11 cellular contexts compared by ENCODE assay signal in the genomic region with DNA sequence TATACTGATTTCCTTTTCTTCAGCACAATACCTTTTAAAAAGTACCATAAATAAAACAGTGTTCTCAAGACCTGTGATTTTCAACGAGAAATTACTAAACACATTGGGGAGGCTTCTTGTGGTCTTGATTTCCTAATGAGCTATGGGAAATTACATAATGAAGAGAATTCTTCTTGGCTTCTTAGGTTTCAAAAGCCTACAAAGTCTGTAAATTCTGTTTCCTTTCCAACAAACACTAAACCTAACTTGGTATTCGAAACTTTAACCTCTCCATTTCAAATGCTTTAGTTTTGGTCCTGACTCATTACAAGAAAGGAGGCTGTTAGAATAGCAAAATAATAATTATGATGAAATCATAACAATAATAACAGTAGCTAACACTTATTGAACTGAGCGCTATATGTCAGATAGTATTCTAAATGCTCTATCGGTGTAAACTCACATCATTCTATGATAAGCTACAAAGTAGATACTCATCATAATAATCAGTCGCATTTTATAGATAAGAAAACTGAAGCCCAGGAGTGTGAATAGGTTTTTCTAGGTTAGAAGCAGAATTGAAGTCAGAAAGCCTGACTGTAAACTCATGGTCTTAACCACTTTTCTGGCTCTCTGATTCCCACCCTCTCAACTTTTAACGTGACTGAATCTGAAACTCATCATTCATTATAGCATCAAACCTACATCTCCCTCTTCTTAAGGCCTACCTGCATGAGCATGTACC.
DNase-seq lines count a peak whose midpoint lies in the region; ATAC-seq and TF ChIP-seq lines count a peak whose summit lies in the region.
"Had no signal": no experiment of that assay in that cellular context is flagged by ENCODE, and none has a peak within 500 bp of the region (broad histone marks: within the 10 kb centered on the region; RNA-seq: fewer than 3 reads in every experiment).

No MANE protein-coding gene starts in this region.

- peak; percentile 21 for DNase-seq in NOMO-1 treated with dmso at 0.1 percent for 144 hours (lab: John Stamatoyannopoulos, UW; ENCODE audit: unreplicated experiment)
- no peak for DNase-seq in NCI-H2107 treated with DMSO at 0.1 percent for 48 hours (lab: John Stamatoyannopoulos, UW; ENCODE audit: unreplicated experiment)
- no peak for DNase-seq in brain microvascular endothelial cell
- DNase-seq: activated CD4-positive, alpha-beta T cell treated with anti-CD3 and anti-CD28 coated beads, Interleukin-2, amount 10 ng/mL, durations not matched to agents 7 days and 5 days; NCI-H1092 treated with DMSO at 0.1 percent for 48 hours; NCI-H345; nucleus accumbens had no signal

- H3K4me1 ChIP-seq in neutrophil (ENCODE audit: control insufficient read depth in 1 of 2, insufficient read depth in 1 of 2, low read depth in 1 of 2, low read length in 1 of 2), result peaks cover 33 to 45% of the 10 kb centered on the region in 2 experiments

- no peaks in the 10 kb centered on the region for H3K9me3 ChIP-seq in neutrophil

- ATAC-seq in GM19035 (IDR thresholded peaks at IDR 0.05; ENCODE audit: unreplicated experiment) (peak; percentile 73), HG02852 (IDR thresholded peaks at IDR 0.05; ENCODE audit: unreplicated experiment) (peak; percentile 75), GM19397 (IDR thresholded peaks at IDR 0.05; ENCODE audit: unreplicated experiment) (no peak)

- TF ChIP-seq CTCF in neutrophil (IDR thresholded peaks at IDR 0.05) (no peak), brain microvascular endothelial cell (IDR thresholded peaks at IDR 0.05; ENCODE audit: low read depth, low read length, missing control alignments) (no peak)

- peak overlapping the region; percentile 66 for H3K27ac ChIP-seq in neutrophil
- H3K27ac ChIP-seq in brain microvascular endothelial cell, result no peak overlapping the region

- H3K36me3 ChIP-seq in neutrophil (no peaks in the 10 kb centered on the region), brain microvascular endothelial cell (replicated peaks) (no peaks in the 10 kb centered on the region)

- peak overlapping the region in 1 of 2 experiments; percentile 23 for H3K4me3 ChIP-seq in neutrophil (ENCODE audit: low read depth in 1 of 2, low read length in 1 of 2)
- H3K4me3 ChIP-seq in brain microvascular endothelial cell (ENCODE audit: low read depth, low read length), result no peak overlapping the region

- H3K27me3 ChIP-seq in neutrophil (no peaks in the 10 kb centered on the region), brain microvascular endothelial cell (replicated peaks) (no peaks in the 10 kb centered on the region)

- in situ Hi-C loops in brain microvascular endothelial cell (cut with HindIII; ENCODE audit: low pct_ligation_motif_present, low sequenced_read_pairs), result no loop called here
